17 cellular contexts compared by ENCODE assay signal in the genomic region with DNA sequence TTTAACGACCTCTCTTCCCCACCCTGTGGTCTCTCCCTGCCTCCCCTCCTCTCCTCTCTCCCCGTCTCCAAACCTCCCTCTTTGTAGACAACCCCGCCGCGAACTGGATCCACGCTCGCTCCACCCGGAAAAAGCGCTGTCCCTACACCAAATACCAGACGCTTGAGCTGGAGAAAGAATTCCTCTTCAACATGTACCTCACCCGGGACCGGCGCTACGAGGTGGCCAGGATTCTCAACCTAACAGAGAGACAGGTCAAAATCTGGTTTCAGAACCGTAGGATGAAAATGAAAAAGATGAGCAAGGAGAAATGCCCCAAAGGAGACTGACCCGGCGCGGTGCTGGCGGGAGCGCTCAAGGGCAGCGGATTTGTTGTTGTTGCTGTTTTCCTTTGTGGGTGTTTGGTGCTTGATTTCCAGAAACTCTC. TPM values are rescaled to one million over a fixed set of nuclear protein-coding genes. Genes with fewer than 3 reads are reported as not detected.
DNase-seq lines count a peak whose midpoint lies in the region; ATAC-seq and TF ChIP-seq lines count a peak whose summit lies in the region.
"Had no signal": no experiment of that assay in that cellular context is flagged by ENCODE, and none has a peak within 500 bp of the region (broad histone marks: within the 10 kb centered on the region; RNA-seq: fewer than 3 reads in every experiment).

No MANE protein-coding gene starts in this region.

- H3K9me3 Mint-ChIP-seq in T-helper 1 cell treated with Interleukin-12 subunit alpha and Interleukin-12 subunit beta and Interleukin-4 antibody, amounts not matched to agents 30 μg/mL and 1 μg/mL, for 36 hours = peaks cover 1% of the 10 kb centered on the region

- H3K9me3 ChIP-seq in T-helper 17 cell (ENCODE audit: control insufficient read depth, low read length, poor library complexity, severe bottlenecking) = no peaks in the 10 kb centered on the region
- no peaks in the 10 kb centered on the region for H3K9me3 ChIP-seq in iPS-15b (ENCODE audit: control insufficient read depth, insufficient read depth, low read length)
- H3K9me3 ChIP-seq in spleen = no peaks in the 10 kb centered on the region
- H3K9me3 ChIP-seq: mucosa of descending colon had no signal

- H3K4me3 ChIP-seq in iPS-15b (ENCODE audit: low read depth, low read length) (peak overlapping the region; percentile 19), spleen (peak overlapping the region in 6 of 8 donors; percentile 39 to 69 (median 45))

- H3K36me3 Mint-ChIP-seq in T-helper 1 cell treated with Interleukin-12 subunit alpha and Interleukin-12 subunit beta and Interleukin-4 antibody, amounts not matched to agents 30 μg/mL and 1 μg/mL, for 36 hours (ENCODE audit: low read depth) = peaks cover under 1% of the 10 kb centered on the region
- H3K36me3 Mint-ChIP-seq in T-helper 17 cell (ENCODE audit: low read depth) = peaks cover 8% of the 10 kb centered on the region

- no peak overlapping the region for H3K4me3 Mint-ChIP-seq in T-helper 1 cell treated with Interleukin-12 subunit alpha and Interleukin-12 subunit beta and Interleukin-4 antibody, amounts not matched to agents 30 μg/mL and 1 μg/mL, for 36 hours
- peak overlapping the region; percentile 65 for H3K4me3 Mint-ChIP-seq in T-helper 17 cell

- TF ChIP-seq CTCF in spleen (IDR thresholded peaks at IDR 0.05 in 8 of 11, conservative IDR thresholded peaks at IDR 0.05 in 3 of 11) = no peak

- peaks cover 10% of the 10 kb centered on the region for H3K4me1 Mint-ChIP-seq in T-helper 1 cell treated with Interleukin-12 subunit alpha and Interleukin-12 subunit beta and Interleukin-4 antibody, amounts not matched to agents 30 μg/mL and 1 μg/mL, for 36 hours (ENCODE audit: low read depth)
- peaks cover 6% of the 10 kb centered on the region for H3K4me1 Mint-ChIP-seq in T-helper 17 cell

- no peaks in the 10 kb centered on the region for H3K36me3 ChIP-seq in iPS-15b (ENCODE audit: control insufficient read depth, insufficient read depth, low read length)
- no peaks in the 10 kb centered on the region for H3K36me3 ChIP-seq in spleen

- H3K27ac ChIP-seq in spleen = peak overlapping the region in 7 of 8 donors; percentile 21 to 85 (median 82)

- H3K4me1 ChIP-seq in iPS-15b (ENCODE audit: control insufficient read depth, insufficient read depth, low read length) = peaks cover 2% of the 10 kb centered on the region
- H3K4me1 ChIP-seq in spleen = peaks cover 0 to 57% (median 38%) of the 10 kb centered on the region in 6 donors

- intact Hi-C loops in spleen (cut with DNase I; ENCODE audit: low total_unique reads) = no loop called here

- H3K27me3 ChIP-seq in iPS-15b (ENCODE audit: control insufficient read depth, insufficient read depth, low read length) (peaks cover 99% of the 10 kb centered on the region), spleen (replicated peaks in 1 of 7) (peaks cover 8 to 100% (median 94%) of the 10 kb centered on the region in 7 donors)

- H3K27ac Mint-ChIP-seq in T-helper 1 cell treated with Interleukin-12 subunit alpha and Interleukin-12 subunit beta and Interleukin-4 antibody, amounts not matched to agents 30 μg/mL and 1 μg/mL, for 36 hours = peak overlapping the region; percentile 21
- H3K27ac Mint-ChIP-seq in T-helper 17 cell = peak overlapping the region; percentile 72

- no peak for ATAC-seq in T-helper 17 cell

- WGBS in spleen, 5 donors = 6 to 15% (median 8%) methylated on average over 21 of the region's 21 CpGs

- peaks cover 89% of the 10 kb centered on the region for H3K27me3 Mint-ChIP-seq in T-helper 1 cell treated with Interleukin-12 subunit alpha and Interleukin-12 subunit beta and Interleukin-4 antibody, amounts not matched to agents 30 μg/mL and 1 μg/mL, for 36 hours (ENCODE audit: low read depth)
- H3K27me3 Mint-ChIP-seq in T-helper 17 cell = peaks cover 80% of the 10 kb centered on the region

- DNase-seq in T-helper 1 cell (no peak), T-helper 17 cell (no peak), spleen (peak; percentile 55), OCI-M1 (lab: John Stamatoyannopoulos, UW) (no peak), cortex of kidney (lab: John Stamatoyannopoulos, UW) (no peak), UCSD-AML1 (lab: John Stamatoyannopoulos, UW; ENCODE audit: unreplicated experiment) (no peak)
- DNase-seq: activated CD4-positive, alpha-beta T cell treated with anti-CD3 and anti-CD28 coated beads, Interleukin-2, amount 50 U/mL, for 1 hour; amniotic stem cell; DND-41; SHP77; stimulated activated CD4-positive, alpha-beta T cell treated with anti-CD3 and anti-CD28 coated beads, Interleukin-12 subunit alpha, Interleukin-12 subunit beta, amount 100 ng/mL, for 4 hours; stimulated activated CD8-positive, alpha-beta memory T cell treated with anti-CD3 and anti-CD28 coated beads, Interleukin-4, amount 100 ng/mL, for 48 hours had no signal

- no peak overlapping the region for H3K9ac ChIP-seq in iPS-15b (ENCODE audit: low read depth, low read length)

- TF ChIP-seq POLR2A in spleen (IDR thresholded peaks at IDR 0.05) = no peak

RNA-seq across cellular contexts. Expression of gene HOXD9, which starts 1.3 kb away (rescaled TPM):
- total RNA-seq in T-helper 17 cell (not detected), spleen (1 to 10 TPM; 1.1 to 4.0 (median 2.9) TPM)
- 1 to 10 TPM; 1.2 to 3.6 (median 1.5) TPM for polyA plus RNA-seq in spleen
- total RNA-seq: NCI-H460 had no signal

RNA-seq across cellular contexts. Expression of gene HOXD8, which starts 5.6 kb away (rescaled TPM):
- not detected for total RNA-seq in T-helper 17 cell
- total RNA-seq in spleen = 10 to 100 TPM; 10.5 to 27.0 (median 16.8) TPM
- 10 to 100 TPM in 1 of 3 donors, 1 to 10 TPM in 2; 4.7 to 15.7 (median 6.0) TPM for polyA plus RNA-seq in spleen

RNA-seq across cellular contexts. Expression of gene HOXD10, which starts 7.3 kb away (rescaled TPM):
- not detected for total RNA-seq in T-helper 17 cell
- not detected for total RNA-seq in spleen
- polyA plus RNA-seq in spleen = under 1 TPM in 1 of 3 donors, not detected in 2; 0.06 TPM

RNA-seq across cellular contexts. Expression of gene HOXD11, which starts 16.8 kb away (rescaled TPM):
- total RNA-seq in T-helper 17 cell = not detected
- not detected for total RNA-seq in spleen
- not detected for polyA plus RNA-seq in spleen
- total RNA-seq: NCI-H460 had no signal

RNA-seq across cellular contexts. Expression of gene HOXD12, which starts 24.3 kb away (rescaled TPM):
- not detected for total RNA-seq in T-helper 17 cell
- total RNA-seq in spleen = not detected
- polyA plus RNA-seq in spleen = not detected
- total RNA-seq: A172, mucosa of descending colon had no signal

Comparison
In these comparisons a context has a peak if more than half of its experiments do, and no peak if none do; other contexts are left out.
1. RNA of gene HOXD8, which starts 5.6 kb away (total RNA-seq): 10.5 to 27.0 TPM in spleen; not detected in T-helper 17 cell; every median in the first group is over 10 times any median in the second.